ENCODE assay signal across 12 cellular contexts in the genomic region with DNA sequence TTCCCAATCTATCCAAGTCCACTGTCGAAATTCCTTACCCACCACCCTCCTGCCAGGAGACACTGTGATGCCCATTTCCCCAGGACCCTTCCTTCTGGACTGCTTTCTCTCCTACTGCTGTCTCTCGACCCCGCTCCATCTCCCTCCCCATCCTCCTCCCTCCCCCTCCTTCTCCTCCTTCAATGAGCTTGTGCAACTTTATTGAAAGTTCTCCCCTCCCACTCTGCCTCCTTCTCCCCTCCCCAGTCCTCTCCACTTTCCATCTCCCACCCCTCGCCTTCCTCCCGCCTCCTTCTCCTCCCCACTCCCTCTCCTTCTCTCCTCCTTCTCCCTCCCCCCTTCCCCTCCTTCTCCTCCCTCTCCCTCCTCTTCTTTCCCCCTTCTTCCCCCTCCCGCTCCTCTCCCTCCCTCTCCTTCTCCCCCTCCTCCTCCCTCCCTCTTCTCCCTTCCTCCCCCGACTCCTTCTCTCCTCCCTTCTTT.
DNase-seq lines count a peak whose midpoint lies in the region; ATAC-seq and TF ChIP-seq lines count a peak whose summit lies in the region.
"Had no signal": no experiment of that assay in that cellular context is flagged by ENCODE, and none has a peak within 500 bp of the region (broad histone marks: within the 10 kb centered on the region; RNA-seq: fewer than 3 reads in every experiment).

No MANE protein-coding gene starts in this region.

- H3K27ac ChIP-seq in rectal smooth muscle tissue (ENCODE audit: low read depth, low read length): peak overlapping the region; percentile 36
- H3K27ac ChIP-seq in CD8-positive, alpha-beta memory T cell (ENCODE audit: low read depth, low read length): no peak overlapping the region

- H3K4me3 Mint-ChIP-seq in CD8-positive, alpha-beta memory T cell: no peak overlapping the region
- H3K4me3 Mint-ChIP-seq: CD14-positive monocyte, IgD-negative memory B cell had no signal

- DNase-seq in AG10803 (ENCODE audit: low read depth): peak; percentile 31
- peak; percentile 63 for DNase-seq in RKO (ENCODE audit: low spot score)
- peak; percentile 87 for DNase-seq in fibroblast of peridontal ligament (ENCODE audit: extremely low read depth)
- DNase-seq in CD8-positive, alpha-beta memory T cell: no peak
- DNase-seq in activated CD8-positive, alpha-beta memory T cell treated with anti-CD3 and anti-CD28 coated beads, Interleukin-2, amount 50 U/mL, for 4 hours: no peak
- no peak for DNase-seq in H4 (ENCODE audit: low spot score)
- DNase-seq: NCI-H524 treated with DMSO at 0.1 percent for 48 hours, T-helper 9 cell had no signal

- no peaks in the 10 kb centered on the region for H3K27me3 ChIP-seq in rectal smooth muscle tissue (ENCODE audit: control insufficient read depth, insufficient read depth, low read length)
- no peaks in the 10 kb centered on the region for H3K27me3 ChIP-seq in CD8-positive, alpha-beta memory T cell (ENCODE audit: insufficient read depth, low read length, poor library complexity, severe bottlenecking)

- CTCF ChIA-PET in CD8-positive, alpha-beta memory T cell (lab: Charles Lee): no interaction called here

- peaks cover 0 to 9% (median 4%) of the 10 kb centered on the region in 5 donors for H3K9me3 Mint-ChIP-seq in CD8-positive, alpha-beta memory T cell

- H3K4me1 ChIP-seq in rectal smooth muscle tissue (ENCODE audit: control insufficient read depth, insufficient read depth, low read length): peaks cover 9% of the 10 kb centered on the region
- no peaks in the 10 kb centered on the region for H3K4me1 ChIP-seq in CD8-positive, alpha-beta memory T cell (ENCODE audit: insufficient read depth, low read length)

- H3K4me3 ChIP-seq in AG10803 (ENCODE audit: low read length) (peak overlapping the region; percentile 24; the same call in 1 of the 2 replicates), rectal smooth muscle tissue (ENCODE audit: low read length) (peak overlapping the region; percentile 30)
- no peak overlapping the region for H3K4me3 ChIP-seq in CD8-positive, alpha-beta memory T cell (ENCODE audit: low read length)

- no peaks in the 10 kb centered on the region for H3K36me3 Mint-ChIP-seq in CD8-positive, alpha-beta memory T cell
- H3K36me3 Mint-ChIP-seq: CD14-positive monocyte had no signal

- TF ChIP-seq CTCF in AG10803 (conservative IDR thresholded peaks at IDR 0.05; ENCODE audit: low read length): no peak

- H3K36me3 ChIP-seq in rectal smooth muscle tissue (ENCODE audit: control insufficient read depth, insufficient read depth, low read length): no peaks in the 10 kb centered on the region
- H3K36me3 ChIP-seq in CD8-positive, alpha-beta memory T cell (ENCODE audit: insufficient read depth, low read length): no peaks in the 10 kb centered on the region

- H3K4me1 Mint-ChIP-seq in CD8-positive, alpha-beta memory T cell: no peaks in the 10 kb centered on the region
- H3K4me1 Mint-ChIP-seq: CD14-positive monocyte, IgD-negative memory B cell had no signal

- no peak overlapping the region for H3K27ac Mint-ChIP-seq in CD8-positive, alpha-beta memory T cell
- H3K27ac Mint-ChIP-seq: CD14-positive monocyte, IgD-negative memory B cell had no signal

- no peaks in the 10 kb centered on the region for H3K9me3 ChIP-seq in CD8-positive, alpha-beta memory T cell (ENCODE audit: low read length)

- POLR2A ChIA-PET in CD8-positive, alpha-beta memory T cell (lab: Charles Lee): no interaction called here

- H3K9ac ChIP-seq in rectal smooth muscle tissue (ENCODE audit: low read length): no peak overlapping the region

- no peak for ATAC-seq in HG03378 (IDR thresholded peaks at IDR 0.05; ENCODE audit: unreplicated experiment)

- H3K27me3 Mint-ChIP-seq in CD8-positive, alpha-beta memory T cell: no peaks in the 10 kb centered on the region
- H3K27me3 Mint-ChIP-seq: IgD-negative memory B cell had no signal

Comparison
In these comparisons a context has a peak if more than half of its experiments do, and no peak if none do; other contexts are left out.
1. DNase-seq: peak in AG10803 (single experiment), RKO (single experiment) and fibroblast of peridontal ligament (single experiment); none in CD8-positive, alpha-beta memory T cell (0 of 5), activated CD8-positive, alpha-beta memory T cell treated with anti-CD3 and anti-CD28 coated beads, Interleukin-2, amount 50 U/mL, for 4 hours (single experiment) and H4 (single experiment).